22 cellular contexts compared by ENCODE assay signal in the genomic region with DNA sequence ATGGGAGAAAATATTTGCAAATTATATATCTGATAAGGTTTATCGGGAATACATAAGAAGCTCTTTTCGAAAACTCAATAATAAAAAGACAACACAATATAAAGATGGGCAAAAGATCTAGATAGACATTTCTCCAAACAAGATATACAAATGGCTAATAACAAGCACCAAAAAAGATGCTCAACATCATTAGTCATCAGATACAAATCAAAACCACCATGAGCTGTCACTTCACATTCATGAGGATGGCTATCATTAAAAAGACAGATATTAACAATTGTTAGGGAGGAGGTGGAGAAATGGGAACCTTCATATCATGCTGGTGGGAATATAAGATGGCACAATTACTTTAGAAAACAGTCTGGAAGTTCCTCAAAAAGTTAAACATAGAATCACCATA. TPM values are rescaled to one million over a fixed set of nuclear protein-coding genes. Genes with fewer than 3 reads are reported as not detected.
A peak's percentile ranks its signal among the peaks of the same experiment; 100 is the strongest.
DNase-seq lines count a peak whose midpoint lies in the region; ATAC-seq and TF ChIP-seq lines count a peak whose summit lies in the region.
"Had no signal": no experiment of that assay in that cellular context is flagged by ENCODE, and none has a peak within 500 bp of the region (broad histone marks: within the 10 kb centered on the region; RNA-seq: fewer than 3 reads in every experiment).

No MANE protein-coding gene starts in this region.

- H3K27me3 Mint-ChIP-seq in activated CD4-positive, alpha-beta T cell treated with anti-CD3 and anti-CD28 coated beads, Interleukin-2, amount 10 ng/mL, durations not matched to agents 7 days and 5 days: no peaks in the 10 kb centered on the region
- no peaks in the 10 kb centered on the region for H3K27me3 Mint-ChIP-seq in activated T-cell treated with anti-CD3 and anti-CD28 coated beads, Interleukin-2, amount 50 U/mL, for 4 hours (ENCODE audit: low read depth)
- H3K27me3 Mint-ChIP-seq: B cell; CD4-positive, CD25-positive, alpha-beta regulatory T cell had no signal

- H3K36me3 Mint-ChIP-seq in activated CD4-positive, alpha-beta T cell treated with anti-CD3 and anti-CD28 coated beads, Interleukin-2, amount 10 ng/mL, durations not matched to agents 7 days and 5 days (ENCODE audit: low read depth): no peaks in the 10 kb centered on the region
- H3K36me3 Mint-ChIP-seq in activated T-cell treated with anti-CD3 and anti-CD28 coated beads, Interleukin-2, amount 50 U/mL, for 4 hours (ENCODE audit: insufficient read depth): no peaks in the 10 kb centered on the region
- H3K36me3 Mint-ChIP-seq: CD8-positive, alpha-beta T cell had no signal

- no peak overlapping the region for H3K27ac Mint-ChIP-seq in activated CD4-positive, alpha-beta T cell treated with anti-CD3 and anti-CD28 coated beads, Interleukin-2, amount 10 ng/mL, durations not matched to agents 7 days and 5 days
- H3K27ac Mint-ChIP-seq: B cell; CD4-positive, CD25-positive, alpha-beta regulatory T cell; CD8-positive, alpha-beta T cell; GM23338; H9; HFFc6 had no signal

- ATAC-seq in SK-N-SH treated with all-trans-retinoic acid at 6 μM for 48 hours (no peak), foreskin keratinocyte (peak; percentile 40)
- ATAC-seq in activated T-cell treated with anti-CD3 and anti-CD28 coated beads, Interleukin-2, amount 50 U/mL, for 4 hours: no peak
- ATAC-seq: CD8-positive, alpha-beta T cell; GM23338 had no signal

- no peak overlapping the region for H3K27ac ChIP-seq in foreskin keratinocyte
- H3K27ac ChIP-seq: 22Rv1, BLaER1, C4-2B had no signal

- POLR2A ChIA-PET in activated CD4-positive, alpha-beta T cell treated with anti-CD3 and anti-CD28 coated beads, Interleukin-2, amount 10 ng/mL, durations not matched to agents 7 days and 5 days (lab: Charles Lee): no interaction called here

- H3K4me3 Mint-ChIP-seq in activated CD4-positive, alpha-beta T cell treated with anti-CD3 and anti-CD28 coated beads, Interleukin-2, amount 10 ng/mL, durations not matched to agents 7 days and 5 days: no peak overlapping the region
- no peak overlapping the region for H3K4me3 Mint-ChIP-seq in activated T-cell treated with anti-CD3 and anti-CD28 coated beads, Interleukin-2, amount 50 U/mL, for 4 hours
- H3K4me3 Mint-ChIP-seq: B cell; CD4-positive, CD25-positive, alpha-beta regulatory T cell; CD8-positive, alpha-beta T cell; GM23338; H9; HFFc6 had no signal

- TF ChIP-seq CTCF in foreskin keratinocyte (conservative IDR thresholded peaks at IDR 0.05): no peak

- H3K9me3 Mint-ChIP-seq in activated CD4-positive, alpha-beta T cell treated with anti-CD3 and anti-CD28 coated beads, Interleukin-2, amount 10 ng/mL, durations not matched to agents 7 days and 5 days: peaks cover 2% of the 10 kb centered on the region
- peaks cover 2% of the 10 kb centered on the region for H3K9me3 Mint-ChIP-seq in activated T-cell treated with anti-CD3 and anti-CD28 coated beads, Interleukin-2, amount 50 U/mL, for 4 hours

- CTCF ChIA-PET in activated CD4-positive, alpha-beta T cell treated with anti-CD3 and anti-CD28 coated beads, Interleukin-2, amount 10 ng/mL, durations not matched to agents 7 days and 5 days (lab: Charles Lee): interaction anchor here (1.0 to 1.1 kb wide), 2 partner anchors 39 to 468 kb away, joined by 3 to 4 read pairs; no protein-coding TSS in a partner anchor

- DNase-seq in EH (ENCODE audit: low read depth) (peak; percentile 34), LHCN-M2 (ENCODE audit: low read depth) (peak; percentile 35), foreskin keratinocyte (no peak), anterior cingulate cortex (lab: John Stamatoyannopoulos, UW) (no peak)
- no peak for DNase-seq in activated T-cell treated with anti-CD3 and anti-CD28 coated beads, Interleukin-2, amount 50 U/mL, for 1 hour
- no peak for DNase-seq in activated CD4-positive, alpha-beta T cell treated with anti-CD3 and anti-CD28 coated beads, Interleukin-2, amount 10 ng/mL, durations not matched to agents 7 days and 5 days
- no peak for DNase-seq in activated T-cell treated with anti-CD3 and anti-CD28 coated beads, Interleukin-2, amount 50 U/mL, for 4 hours
- DNase-seq: Caco-2; CD4-positive, CD25-positive, alpha-beta regulatory T cell; CD8-positive, alpha-beta T cell; DMS153; DND-41; EL; GF-D8; H9; HFFc6 had no signal

- H3K4me1 Mint-ChIP-seq in activated CD4-positive, alpha-beta T cell treated with anti-CD3 and anti-CD28 coated beads, Interleukin-2, amount 10 ng/mL, durations not matched to agents 7 days and 5 days: no peaks in the 10 kb centered on the region
- no peaks in the 10 kb centered on the region for H3K4me1 Mint-ChIP-seq in activated T-cell treated with anti-CD3 and anti-CD28 coated beads, Interleukin-2, amount 50 U/mL, for 4 hours (ENCODE audit: low read depth)
- H3K4me1 Mint-ChIP-seq: CD4-positive, CD25-positive, alpha-beta regulatory T cell; GM23338 had no signal

- no peaks in the 10 kb centered on the region for H3K27me3 ChIP-seq in foreskin keratinocyte
- H3K27me3 ChIP-seq: BLaER1 had no signal

- H3K4me1 ChIP-seq in foreskin keratinocyte: no peaks in the 10 kb centered on the region

TF ChIP-seq in SK-N-SH treated with all-trans-retinoic acid at 6 μM for 48 hours, 23 proteins besides CTCF, POLR2A, EP300 and RAD21:
- TF ChIP-seq ISL1 (CRISPR knock-in tag; IDR thresholded peaks at IDR 0.05): peak; percentile 34
- TF ChIP-seq RARB (CRISPR knock-in tag; IDR thresholded peaks at IDR 0.05): no peak

RNA-seq across cellular contexts. Expression of a gene that starts 48.1 kb away (rescaled TPM):
- total RNA-seq in LHCN-M2 (2014; rRNA removed) (24.6 and 34.2 TPM in 2 replicates), foreskin keratinocyte (21.0 and 23.8 TPM in 2 replicates)
- 25.0 TPM for polyA plus RNA-seq in LHCN-M2 (2012)
- polyA plus RNA-seq in foreskin keratinocyte: 21.8 and 23.1 TPM in 2 replicates
- 10 to 100 TPM; 14.1 to 14.4 TPM for total RNA-seq in activated CD4-positive, alpha-beta T cell treated with anti-CD3 and anti-CD28 coated beads, Interleukin-2, amount 10 ng/mL, durations not matched to agents 7 days and 5 days
- total RNA-seq in activated T-cell treated with anti-CD3 and anti-CD28 coated beads, Interleukin-2, amount 50 U/mL, for 4 hours: 1 to 10 TPM; 6.0 to 6.7 (median 6.3) TPM

Comparison
In these comparisons a context has a peak if more than half of its experiments do, and no peak if none do; other contexts are left out.
1. DNase-seq: peak in EH (single experiment) and LHCN-M2 (single experiment); none in foreskin keratinocyte (0 of 2), activated T-cell treated with anti-CD3 and anti-CD28 coated beads, Interleukin-2, amount 50 U/mL, for 1 hour (single experiment), activated CD4-positive, alpha-beta T cell treated with anti-CD3 and anti-CD28 coated beads, Interleukin-2, amount 10 ng/mL, durations not matched to agents 7 days and 5 days (single experiment), anterior cingulate cortex (0 of 58) and activated T-cell treated with anti-CD3 and anti-CD28 coated beads, Interleukin-2, amount 50 U/mL, for 4 hours (single experiment).